In genomic region chr20:44642203-44643153, GRCh38 we compare ENCODE assay signal across 8 cellular contexts. TPM values are rescaled to one million over a fixed set of nuclear protein-coding genes. Genes with fewer than 3 reads are reported as not detected.
DNase-seq lines count a peak whose midpoint lies in the region; ATAC-seq and TF ChIP-seq lines count a peak whose summit lies in the region.

No MANE protein-coding gene starts in this region.

- peak in 2 of 3 donors; percentile 29 to 38 for DNase-seq in CD4-positive, CD25-positive, alpha-beta regulatory T cell
- DNase-seq in NCI-H2196 treated with DMSO at 0.1 percent for 48 hours (lab: John Stamatoyannopoulos, UW; ENCODE audit: unreplicated experiment) (peak; percentile 92), fibroblast of gingiva (ENCODE audit: low read depth) (peak; percentile 56), naive B cell (no peak), uterus (peak; percentile 62 to 75)
- DNase-seq in activated CD8-positive, alpha-beta T cell treated with anti-CD3 and anti-CD28 coated beads, Interleukin-2, amount 10 ng/mL, durations not matched to agents 7 days and 5 days, result peak; percentile 59
- no peak for DNase-seq in stimulated activated CD4-positive, alpha-beta T cell treated with anti-CD3 and anti-CD28 coated beads, Interleukin-4, amount 100 ng/mL, for 1 hour

- H3K27me3 ChIP-seq in CD4-positive, CD25-positive, alpha-beta regulatory T cell (ENCODE audit: control insufficient read depth, insufficient read depth, low read length), result no peaks in the 10 kb centered on the region
- H3K27me3 ChIP-seq in uterus, result no peaks in the 10 kb centered on the region

- no peak for ATAC-seq in CD4-positive, CD25-positive, alpha-beta regulatory T cell (ENCODE audit: low read depth in 2 of 2)
- peak; percentile 30 for ATAC-seq in GM21515 (IDR thresholded peaks at IDR 0.05; ENCODE audit: unreplicated experiment)
- peak; percentile 18 for ATAC-seq in activated CD8-positive, alpha-beta T cell treated with anti-CD3 and anti-CD28 coated beads, Interleukin-2, amount 10 ng/mL, durations not matched to agents 7 days and 5 days
- ATAC-seq in naive B cell (ENCODE audit: low read depth in 2 of 2), result peak; percentile 26 to 49

- TF ChIP-seq POLR2A in uterus (IDR thresholded peaks at IDR 0.05), result no peak

- peak overlapping the region; percentile 19 to 65 (median 44) for H3K4me3 Mint-ChIP-seq in CD4-positive, CD25-positive, alpha-beta regulatory T cell
- peak overlapping the region; percentile 57 for H3K4me3 Mint-ChIP-seq in activated CD8-positive, alpha-beta T cell treated with anti-CD3 and anti-CD28 coated beads, Interleukin-2, amount 10 ng/mL, durations not matched to agents 7 days and 5 days
- H3K4me3 Mint-ChIP-seq in naive B cell, result peak overlapping the region in 6 of 8 donors; percentile 19 to 68 (median 53)

- CTCF ChIA-PET in activated CD8-positive, alpha-beta T cell treated with anti-CD3 and anti-CD28 coated beads, Interleukin-2, amount 10 ng/mL, durations not matched to agents 7 days and 5 days (lab: Charles Lee), result interaction anchor here (0.9 to 11.1 kb wide), 7 partner anchors 12 to 167 kb away, joined by 3 to 150 read pairs (median 5); partner anchors contain the start of gene TTPAL

- no peaks in the 10 kb centered on the region for H3K36me3 ChIP-seq in CD4-positive, CD25-positive, alpha-beta regulatory T cell (ENCODE audit: control insufficient read depth, insufficient read depth, low read length)
- H3K36me3 ChIP-seq in uterus, result no peaks in the 10 kb centered on the region

- H3K9me3 Mint-ChIP-seq in CD4-positive, CD25-positive, alpha-beta regulatory T cell, result no peaks in the 10 kb centered on the region
- H3K9me3 Mint-ChIP-seq in activated CD8-positive, alpha-beta T cell treated with anti-CD3 and anti-CD28 coated beads, Interleukin-2, amount 10 ng/mL, durations not matched to agents 7 days and 5 days (ENCODE audit: insufficient read depth), result no peaks in the 10 kb centered on the region
- peaks cover 0 to 4% (median 0%) of the 10 kb centered on the region in 7 donors for H3K9me3 Mint-ChIP-seq in naive B cell

- peaks cover 20% of the 10 kb centered on the region for H3K36me3 Mint-ChIP-seq in CD4-positive, CD25-positive, alpha-beta regulatory T cell
- H3K36me3 Mint-ChIP-seq in activated CD8-positive, alpha-beta T cell treated with anti-CD3 and anti-CD28 coated beads, Interleukin-2, amount 10 ng/mL, durations not matched to agents 7 days and 5 days (ENCODE audit: low read depth), result peaks cover 59% of the 10 kb centered on the region
- peaks cover 0 to 4% of the 10 kb centered on the region in 2 donors for H3K36me3 Mint-ChIP-seq in naive B cell

- H3K27ac Mint-ChIP-seq in CD4-positive, CD25-positive, alpha-beta regulatory T cell, result peak overlapping the region; percentile 97 to 99 (median 98)
- H3K27ac Mint-ChIP-seq in activated CD8-positive, alpha-beta T cell treated with anti-CD3 and anti-CD28 coated beads, Interleukin-2, amount 10 ng/mL, durations not matched to agents 7 days and 5 days, result peak overlapping the region; percentile 99
- peak overlapping the region; percentile 1 to 94 (median 54) for H3K27ac Mint-ChIP-seq in naive B cell

- peaks cover 4 to 66% (median 54%) of the 10 kb centered on the region in 4 donors for H3K4me1 Mint-ChIP-seq in CD4-positive, CD25-positive, alpha-beta regulatory T cell
- H3K4me1 Mint-ChIP-seq in activated CD8-positive, alpha-beta T cell treated with anti-CD3 and anti-CD28 coated beads, Interleukin-2, amount 10 ng/mL, durations not matched to agents 7 days and 5 days (ENCODE audit: low read depth), result peaks cover 77% of the 10 kb centered on the region
- H3K4me1 Mint-ChIP-seq in naive B cell, result peaks cover 37 to 61% (median 56%) of the 10 kb centered on the region in 3 donors

- TF ChIP-seq CTCF in uterus (IDR thresholded peaks at IDR 0.05), result no peak

- H3K27ac ChIP-seq in CD4-positive, CD25-positive, alpha-beta regulatory T cell (ENCODE audit: insufficient read depth, low read length, poor library complexity, severe bottlenecking), result peak overlapping the region; percentile 73
- H3K27ac ChIP-seq in uterus, result peak overlapping the region; percentile 40 to 60

- H3K4me1 ChIP-seq in CD4-positive, CD25-positive, alpha-beta regulatory T cell (ENCODE audit: control insufficient read depth, insufficient read depth, low read length, poor library complexity, severe bottlenecking), result peaks cover 55% of the 10 kb centered on the region
- peaks cover 0 to 4% of the 10 kb centered on the region in 2 donors for H3K4me1 ChIP-seq in uterus

- intact Hi-C loops in uterus (cut with DNase I; ENCODE audit: low total_unique reads), result no loop called here

- no peaks in the 10 kb centered on the region for H3K27me3 Mint-ChIP-seq in CD4-positive, CD25-positive, alpha-beta regulatory T cell
- no peaks in the 10 kb centered on the region for H3K27me3 Mint-ChIP-seq in activated CD8-positive, alpha-beta T cell treated with anti-CD3 and anti-CD28 coated beads, Interleukin-2, amount 10 ng/mL, durations not matched to agents 7 days and 5 days (ENCODE audit: low read depth)
- no peaks in the 10 kb centered on the region for H3K27me3 Mint-ChIP-seq in naive B cell

- POLR2A ChIA-PET in activated CD8-positive, alpha-beta T cell treated with anti-CD3 and anti-CD28 coated beads, Interleukin-2, amount 10 ng/mL, durations not matched to agents 7 days and 5 days (lab: Charles Lee), result interaction anchor here (0.9 to 1.7 kb wide), 5 partner anchors 14 to 243 kb away, joined by 3 to 6 read pairs (median 3); partner anchors contain the start of gene YWHAB

- no peaks in the 10 kb centered on the region for H3K9me3 ChIP-seq in CD4-positive, CD25-positive, alpha-beta regulatory T cell (ENCODE audit: control insufficient read depth in 2 of 2, low read length in 2 of 2)
- H3K9me3 ChIP-seq in uterus, result no peaks in the 10 kb centered on the region

- peak overlapping the region; percentile 34 for H3K4me3 ChIP-seq in CD4-positive, CD25-positive, alpha-beta regulatory T cell (ENCODE audit: low read depth, low read length)
- no peak overlapping the region for H3K4me3 ChIP-seq in uterus

RNA-seq across cellular contexts. Expression of gene ADA, which starts 9.0 kb away (rescaled TPM):
- 39.6 TPM for total RNA-seq in CD4-positive, CD25-positive, alpha-beta regulatory T cell
- polyA plus RNA-seq in CD4-positive, CD25-positive, alpha-beta regulatory T cell, result 10 to 100 TPM; 28.1 to 41.3 (median 37.4) TPM
- 100 to 1,000 TPM; 110 to 112 TPM for total RNA-seq in activated CD8-positive, alpha-beta T cell treated with anti-CD3 and anti-CD28 coated beads, Interleukin-2, amount 10 ng/mL, durations not matched to agents 7 days and 5 days
- 1 to 10 TPM; 1.7 to 7.6 (median 4.6) TPM for polyA plus RNA-seq in naive B cell (ENCODE audit: low read depth in 6 of 6)
- total RNA-seq in uterus, result 10 to 100 TPM in 1 of 4 donors, 1 to 10 TPM in 2, under 1 TPM in 1; 0.59 to 11.0 (median 4.8) TPM

Comparison
In these comparisons a context has a peak if more than half of its experiments do, and no peak if none do; other contexts are left out.
1. ATAC-seq: peak in GM21515 (single experiment), activated CD8-positive, alpha-beta T cell treated with anti-CD3 and anti-CD28 coated beads, Interleukin-2, amount 10 ng/mL, durations not matched to agents 7 days and 5 days (single experiment) and naive B cell (2 of 2); none in CD4-positive, CD25-positive, alpha-beta regulatory T cell (0 of 2).
2. DNase-seq: peak in CD4-positive, CD25-positive, alpha-beta regulatory T cell (2 of 3), NCI-H2196 treated with DMSO at 0.1 percent for 48 hours (single experiment), activated CD8-positive, alpha-beta T cell treated with anti-CD3 and anti-CD28 coated beads, Interleukin-2, amount 10 ng/mL, durations not matched to agents 7 days and 5 days (single experiment), fibroblast of gingiva (single experiment) and uterus (2 of 2); none in naive B cell (single experiment) and stimulated activated CD4-positive, alpha-beta T cell treated with anti-CD3 and anti-CD28 coated beads, Interleukin-4, amount 100 ng/mL, for 1 hour (single experiment).
3. Peak in every context shown above with its lines, with median percentiles within 50 percentile points of each other: H3K27ac Mint-ChIP-seq and H3K4me3 Mint-ChIP-seq.